25 cellular contexts compared by ENCODE assay signal in the genomic region with DNA sequence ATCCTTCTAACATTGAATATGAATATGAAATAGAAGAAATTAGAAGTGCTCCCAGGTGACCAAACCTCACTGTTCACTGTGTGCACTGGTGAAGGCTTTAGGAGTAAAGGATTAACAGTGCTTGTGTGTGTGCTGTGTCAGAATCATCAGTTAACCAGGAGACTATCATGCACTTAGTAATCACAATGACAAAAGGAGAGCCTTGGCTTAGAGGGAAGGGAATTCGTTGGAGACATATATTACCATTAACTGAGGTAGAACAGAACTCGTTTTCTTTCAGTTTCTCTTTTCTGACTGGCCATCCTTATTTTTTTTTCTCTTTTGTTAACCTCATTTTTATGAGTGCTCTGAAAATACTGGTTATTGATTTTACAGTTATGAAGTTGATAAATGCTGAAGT.
DNase-seq lines count a peak whose midpoint lies in the region; ATAC-seq and FAIRE-seq lines count a peak whose summit lies in the region.
"Had no signal": no experiment of that assay in that cellular context is flagged by ENCODE, and none has a peak within 500 bp of the region (broad histone marks: within the 10 kb centered on the region; RNA-seq: fewer than 3 reads in every experiment).

No MANE protein-coding gene starts in this region.

- peak; percentile 51 for DNase-seq in NCI-H82 (lab: John Stamatoyannopoulos, UW)
- no peak for DNase-seq in NCI-H82 treated with DMSO at 0.1 percent for 48 hours (lab: John Stamatoyannopoulos, UW; ENCODE audit: unreplicated experiment)
- DNase-seq in OCI-M1 (lab: John Stamatoyannopoulos, UW), result peak; percentile 25
- DNase-seq in ureter (ENCODE audit: low spot score), result no peak
- DNase-seq in cerebellar cortex (ENCODE audit: low spot score), result no peak
- DNase-seq in HTR-8/SVneo (ENCODE audit: insufficient read length, low spot score), result no peak
- no peak for DNase-seq in activated gamma-delta T cell (lab: John Stamatoyannopoulos, UW)
- DNase-seq: AML-193; Calu3; CD8-positive, alpha-beta memory T cell; EL; GF-D8; KG1; NCI-H1105; NCI-H1694; NCI-H2081; NCI-H2171; NCI-H345; NCI-H524; NCI-H774; SIG-M5; SK-N-SH; T-cell had no signal

- peak; percentile 62 for ATAC-seq in HG02798 (IDR thresholded peaks at IDR 0.05; ENCODE audit: poor library complexity, unreplicated experiment)
- ATAC-seq: T-cell had no signal

- no peak for FAIRE-seq in HTR-8/SVneo (lab: Jason Lieb, UNC)
- FAIRE-seq: H54 had no signal

Comparison
In these comparisons a context has a peak if more than half of its experiments do, and no peak if none do; other contexts are left out.
1. DNase-seq: peak in NCI-H82 (single experiment) and OCI-M1 (single experiment); none in NCI-H82 treated with DMSO at 0.1 percent for 48 hours (single experiment), ureter (single experiment), cerebellar cortex (single experiment), HTR-8/SVneo (single experiment) and activated gamma-delta T cell (single experiment).